In genomic region chr5:166507810-166508419, GRCh38 we compare ENCODE assay signal across 33 cellular contexts.
"Had no signal": no experiment of that assay in that cellular context is flagged by ENCODE, and none has a peak within 500 bp of the region (broad histone marks: within the 10 kb centered on the region; RNA-seq: fewer than 3 reads in every experiment).

No MANE protein-coding gene starts in this region.

- H3K9ac ChIP-seq: KMS-11 had no signal

- H3K36me3 ChIP-seq: SJCRH30 had no signal

- DNase-seq: Karpas-422, KBM-7, NCI-H1048, NCI-H1092 treated with DMSO at 0.1 percent for 48 hours, NCI-H1105 treated with DMSO at 0.1 percent for 48 hours, NCI-H1417, NCI-H1436, NCI-H146, NCI-H1694, NCI-H187, NCI-H1930, NCI-H2029 treated with DMSO at 0.1 percent for 48 hours, NCI-H2081 treated with DMSO at 0.1 percent for 48 hours, NCI-H2107, NCI-H2171, NCI-H2227 treated with DMSO at 0.1 percent for 48 hours, NCI-H345, NCI-H446, NCI-H510A treated with DMSO at 0.1 percent for 48 hours, NCI-H524 treated with DMSO at 0.1 percent for 48 hours, NCI-H526 treated with DMSO at 0.1 percent for 48 hours, NCI-H774, PC-9, SHP77, SIG-M5, SJCRH30 had no signal

- H3K27me3 ChIP-seq: SJCRH30 had no signal

- H3K4me3 ChIP-seq: PC-9, SJCRH30, SK-N-MC had no signal

- H3K9me3 ChIP-seq: SJCRH30 had no signal

- H3K27ac ChIP-seq: KMS-11, PC-9, RWPE1, SJCRH30, SK-N-MC had no signal

- ATAC-seq: Panc1, Right ventricle myocardium inferior, SK-N-SH treated with all-trans-retinoic acid at 6 μM for 48 hours had no signal

- H2AFZ ChIP-seq: PC-9 had no signal

- H3K4me1 ChIP-seq: SJCRH30 had no signal

- FAIRE-seq: RCC 7860 had no signal

- H3K4me2 ChIP-seq: KMS-11, PC-9 had no signal
